ENCODE assay signal across 1 cellular context in the genomic region with DNA sequence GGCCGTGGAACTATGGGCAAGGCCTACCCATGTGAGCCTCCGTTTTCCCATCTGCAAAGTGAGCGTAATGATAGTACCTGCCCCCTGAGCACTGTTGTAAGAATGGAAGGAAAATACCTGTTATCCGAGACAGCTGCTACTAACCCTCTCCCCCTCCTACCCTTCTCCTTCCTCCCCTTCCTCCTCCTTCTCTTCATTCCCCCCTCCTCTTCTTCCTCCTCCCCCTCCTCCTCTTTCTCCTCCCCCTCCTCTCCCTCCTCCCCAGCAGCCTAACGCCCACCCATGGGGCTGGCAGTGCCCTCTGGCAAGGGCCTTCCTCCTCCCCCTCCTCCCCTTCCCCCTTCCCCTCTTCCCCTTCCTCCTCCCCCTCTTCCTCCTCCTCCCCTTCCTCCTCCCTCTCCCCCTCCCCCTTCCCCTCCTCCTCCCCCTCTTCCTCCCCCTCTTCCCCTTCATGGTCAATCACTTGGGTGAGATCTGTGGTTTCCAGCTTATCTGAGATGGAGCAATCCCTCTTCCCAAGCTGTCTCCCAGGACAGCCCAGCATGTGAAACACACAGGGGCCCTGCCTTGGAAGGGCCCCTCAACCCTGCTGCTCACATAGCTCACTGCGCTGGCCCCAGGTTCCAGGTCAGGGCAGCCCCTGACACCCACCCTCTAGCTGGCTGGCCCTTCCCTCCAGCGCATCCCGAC.
TF ChIP-seq lines count a peak whose summit lies in the region.

No MANE protein-coding gene starts in this region.

TF ChIP-seq in HEK293, 187 proteins besides CTCF, POLR2A, EP300 and RAD21:
- TF ChIP-seq TCF7L2 (IDR thresholded peaks at IDR 0.05; ENCODE audit: borderline replicate concordance, low read depth, low read length) (no peak), ZNF121 (tag by site-specific recombination; IDR thresholded peaks at IDR 0.05) (no peak), EGR2 (tag by site-specific recombination; IDR thresholded peaks at IDR 0.05; ENCODE audit: low read depth) (peak; percentile 86), ZFHX2 (tag by site-specific recombination; conservative IDR thresholded peaks at IDR 0.05) (peak; percentile 82)
- TF ChIP-seq, protein P1, sequence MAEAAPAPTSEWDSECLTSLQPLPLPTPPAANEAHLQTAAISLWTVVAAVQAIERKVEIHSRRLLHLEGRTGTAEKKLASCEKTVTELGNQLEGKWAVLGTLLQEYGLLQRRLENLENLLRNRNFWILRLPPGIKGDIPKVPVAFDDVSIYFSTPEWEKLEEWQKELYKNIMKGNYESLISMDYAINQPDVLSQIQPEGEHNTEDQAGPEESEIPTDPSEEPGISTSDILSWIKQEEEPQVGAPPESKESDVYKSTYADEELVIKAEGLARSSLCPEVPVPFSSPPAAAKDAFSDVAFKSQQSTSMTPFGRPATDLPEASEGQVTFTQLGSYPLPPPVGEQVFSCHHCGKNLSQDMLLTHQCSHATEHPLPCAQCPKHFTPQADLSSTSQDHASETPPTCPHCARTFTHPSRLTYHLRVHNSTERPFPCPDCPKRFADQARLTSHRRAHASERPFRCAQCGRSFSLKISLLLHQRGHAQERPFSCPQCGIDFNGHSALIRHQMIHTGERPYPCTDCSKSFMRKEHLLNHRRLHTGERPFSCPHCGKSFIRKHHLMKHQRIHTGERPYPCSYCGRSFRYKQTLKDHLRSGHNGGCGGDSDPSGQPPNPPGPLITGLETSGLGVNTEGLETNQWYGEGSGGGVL (tag by site-specific recombination; IDR thresholded peaks at IDR 0.05), result peak; percentile 74
- TF ChIP-seq, protein P2, sequence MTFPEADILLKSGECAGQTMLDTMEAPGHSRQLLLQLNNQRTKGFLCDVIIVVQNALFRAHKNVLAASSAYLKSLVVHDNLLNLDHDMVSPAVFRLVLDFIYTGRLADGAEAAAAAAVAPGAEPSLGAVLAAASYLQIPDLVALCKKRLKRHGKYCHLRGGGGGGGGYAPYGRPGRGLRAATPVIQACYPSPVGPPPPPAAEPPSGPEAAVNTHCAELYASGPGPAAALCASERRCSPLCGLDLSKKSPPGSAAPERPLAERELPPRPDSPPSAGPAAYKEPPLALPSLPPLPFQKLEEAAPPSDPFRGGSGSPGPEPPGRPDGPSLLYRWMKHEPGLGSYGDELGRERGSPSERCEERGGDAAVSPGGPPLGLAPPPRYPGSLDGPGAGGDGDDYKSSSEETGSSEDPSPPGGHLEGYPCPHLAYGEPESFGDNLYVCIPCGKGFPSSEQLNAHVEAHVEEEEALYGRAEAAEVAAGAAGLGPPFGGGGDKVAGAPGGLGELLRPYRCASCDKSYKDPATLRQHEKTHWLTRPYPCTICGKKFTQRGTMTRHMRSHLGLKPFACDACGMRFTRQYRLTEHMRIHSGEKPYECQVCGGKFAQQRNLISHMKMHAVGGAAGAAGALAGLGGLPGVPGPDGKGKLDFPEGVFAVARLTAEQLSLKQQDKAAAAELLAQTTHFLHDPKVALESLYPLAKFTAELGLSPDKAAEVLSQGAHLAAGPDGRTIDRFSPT (tag by site-specific recombination; IDR thresholded peaks at IDR 0.05), result peak; percentile 63; the same call in 1 of the 2 replicates
- TF ChIP-seq, protein P3, sequence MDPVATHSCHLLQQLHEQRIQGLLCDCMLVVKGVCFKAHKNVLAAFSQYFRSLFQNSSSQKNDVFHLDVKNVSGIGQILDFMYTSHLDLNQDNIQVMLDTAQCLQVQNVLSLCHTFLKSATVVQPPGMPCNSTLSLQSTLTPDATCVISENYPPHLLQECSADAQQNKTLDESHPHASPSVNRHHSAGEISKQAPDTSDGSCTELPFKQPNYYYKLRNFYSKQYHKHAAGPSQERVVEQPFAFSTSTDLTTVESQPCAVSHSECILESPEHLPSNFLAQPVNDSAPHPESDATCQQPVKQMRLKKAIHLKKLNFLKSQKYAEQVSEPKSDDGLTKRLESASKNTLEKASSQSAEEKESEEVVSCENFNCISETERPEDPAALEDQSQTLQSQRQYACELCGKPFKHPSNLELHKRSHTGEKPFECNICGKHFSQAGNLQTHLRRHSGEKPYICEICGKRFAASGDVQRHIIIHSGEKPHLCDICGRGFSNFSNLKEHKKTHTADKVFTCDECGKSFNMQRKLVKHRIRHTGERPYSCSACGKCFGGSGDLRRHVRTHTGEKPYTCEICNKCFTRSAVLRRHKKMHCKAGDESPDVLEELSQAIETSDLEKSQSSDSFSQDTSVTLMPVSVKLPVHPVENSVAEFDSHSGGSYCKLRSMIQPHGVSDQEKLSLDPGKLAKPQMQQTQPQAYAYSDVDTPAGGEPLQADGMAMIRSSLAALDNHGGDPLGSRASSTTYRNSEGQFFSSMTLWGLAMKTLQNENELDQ (tag by site-specific recombination; IDR thresholded peaks at IDR 0.05; ENCODE audit: low read depth), result no peak
- TF ChIP-seq, protein P4, sequence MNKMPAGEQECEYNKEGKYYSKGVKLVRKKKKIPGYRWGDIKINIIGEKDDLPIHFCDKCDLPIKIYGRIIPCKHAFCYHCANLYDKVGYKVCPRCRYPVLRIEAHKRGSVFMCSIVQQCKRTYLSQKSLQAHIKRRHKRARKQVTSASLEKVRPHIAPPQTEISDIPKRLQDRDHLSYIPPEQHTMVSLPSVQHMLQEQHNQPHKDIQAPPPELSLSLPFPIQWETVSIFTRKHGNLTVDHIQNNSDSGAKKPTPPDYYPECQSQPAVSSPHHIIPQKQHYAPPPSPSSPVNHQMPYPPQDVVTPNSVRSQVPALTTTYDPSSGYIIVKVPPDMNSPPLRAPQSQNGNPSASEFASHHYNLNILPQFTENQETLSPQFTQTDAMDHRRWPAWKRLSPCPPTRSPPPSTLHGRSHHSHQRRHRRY (tag by site-specific recombination; IDR thresholded peaks at IDR 0.05), result no peak
- TF ChIP-seq, protein P5, sequence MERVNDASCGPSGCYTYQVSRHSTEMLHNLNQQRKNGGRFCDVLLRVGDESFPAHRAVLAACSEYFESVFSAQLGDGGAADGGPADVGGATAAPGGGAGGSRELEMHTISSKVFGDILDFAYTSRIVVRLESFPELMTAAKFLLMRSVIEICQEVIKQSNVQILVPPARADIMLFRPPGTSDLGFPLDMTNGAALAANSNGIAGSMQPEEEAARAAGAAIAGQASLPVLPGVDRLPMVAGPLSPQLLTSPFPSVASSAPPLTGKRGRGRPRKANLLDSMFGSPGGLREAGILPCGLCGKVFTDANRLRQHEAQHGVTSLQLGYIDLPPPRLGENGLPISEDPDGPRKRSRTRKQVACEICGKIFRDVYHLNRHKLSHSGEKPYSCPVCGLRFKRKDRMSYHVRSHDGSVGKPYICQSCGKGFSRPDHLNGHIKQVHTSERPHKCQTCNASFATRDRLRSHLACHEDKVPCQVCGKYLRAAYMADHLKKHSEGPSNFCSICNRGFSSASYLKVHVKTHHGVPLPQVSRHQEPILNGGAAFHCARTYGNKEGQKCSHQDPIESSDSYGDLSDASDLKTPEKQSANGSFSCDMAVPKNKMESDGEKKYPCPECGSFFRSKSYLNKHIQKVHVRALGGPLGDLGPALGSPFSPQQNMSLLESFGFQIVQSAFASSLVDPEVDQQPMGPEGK (tag by site-specific recombination; IDR thresholded peaks at IDR 0.05), result 0 out of 2 replicates have a peak, but pooled peaks have one; percentile 29
- TF ChIP-seq, protein P6, sequence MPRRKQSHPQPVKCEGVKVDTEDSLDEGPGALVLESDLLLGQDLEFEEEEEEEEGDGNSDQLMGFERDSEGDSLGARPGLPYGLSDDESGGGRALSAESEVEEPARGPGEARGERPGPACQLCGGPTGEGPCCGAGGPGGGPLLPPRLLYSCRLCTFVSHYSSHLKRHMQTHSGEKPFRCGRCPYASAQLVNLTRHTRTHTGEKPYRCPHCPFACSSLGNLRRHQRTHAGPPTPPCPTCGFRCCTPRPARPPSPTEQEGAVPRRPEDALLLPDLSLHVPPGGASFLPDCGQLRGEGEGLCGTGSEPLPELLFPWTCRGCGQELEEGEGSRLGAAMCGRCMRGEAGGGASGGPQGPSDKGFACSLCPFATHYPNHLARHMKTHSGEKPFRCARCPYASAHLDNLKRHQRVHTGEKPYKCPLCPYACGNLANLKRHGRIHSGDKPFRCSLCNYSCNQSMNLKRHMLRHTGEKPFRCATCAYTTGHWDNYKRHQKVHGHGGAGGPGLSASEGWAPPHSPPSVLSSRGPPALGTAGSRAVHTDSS (tag by site-specific recombination; IDR thresholded peaks at IDR 0.05), result peak; percentile 69
